ENCODE assay signal across 26 cellular contexts in genomic region chr17:66437466-66438026, GRCh38.
DNase-seq lines count a peak whose midpoint lies in the region; ATAC-seq and FAIRE-seq lines count a peak whose summit lies in the region.
"Had no signal": no experiment of that assay in that cellular context is flagged by ENCODE, and none has a peak within 500 bp of the region (broad histone marks: within the 10 kb centered on the region; RNA-seq: fewer than 3 reads in every experiment).

No MANE protein-coding gene starts in this region.

- peak overlapping the region; percentile 54 for H3K27ac Mint-ChIP-seq in activated CD8-positive, alpha-beta T cell treated with anti-CD3 and anti-CD28 coated beads, Interleukin-2, amount 10 ng/mL, durations not matched to agents 7 days and 5 days
- H3K27ac Mint-ChIP-seq: stimulated activated memory B cell treated with anti-CD40 and anti-IgM and Interleukin-4, amounts not matched to agents 10 μg/mL and 1 μg/mL and 100 μg/mL, for 72 hours; WTC11 had no signal

- H3K27me3 ChIP-seq in small intestine (ENCODE audit: control insufficient read depth in 2 of 2, insufficient read depth in 2 of 2, low read length in 2 of 2), result no peaks in the 10 kb centered on the region
- H3K27me3 ChIP-seq: dorsolateral prefrontal cortex, right lobe of liver had no signal

- DNase-seq in stimulated activated CD4-positive, alpha-beta T cell treated with anti-CD3 and anti-CD28 coated beads, Interleukin-15, amount 100 ng/mL, for 24 hours, result peak; percentile 37
- DNase-seq in stimulated activated CD4-positive, alpha-beta T cell treated with anti-CD3 and anti-CD28 coated beads, Interleukin-4, amount 100 ng/mL, for 24 hours, result no peak
- DNase-seq in Kasumi-1 (lab: John Stamatoyannopoulos, UW) (peak; percentile 43 to 55), small intestine (no peak)
- no peak for DNase-seq in activated CD8-positive, alpha-beta T cell treated with anti-CD3 and anti-CD28 coated beads, Interleukin-2, amount 10 ng/mL, durations not matched to agents 7 days and 5 days
- DNase-seq in stimulated activated CD4-positive, alpha-beta T cell treated with anti-CD3 and anti-CD28 coated beads, Interleukin-4, amount 100 ng/mL, for 4 hours, result peak; percentile 3 to 17
- DNase-seq in central memory CD4-positive, alpha-beta T cell, result no peak
- DNase-seq: activated effector memory CD4-positive, alpha-beta T cell treated with Interleukin-2 at 50 U/mL for 16 hours; anterior cingulate cortex; DMS79 treated with DMSO at 0.1 percent for 48 hours; dorsolateral prefrontal cortex; foreskin melanocyte; H7; NCI-H1417 treated with DMSO at 0.1 percent for 48 hours; NCI-H510A treated with DMSO at 0.1 percent for 48 hours; right lobe of liver had no signal

- 58 to 87% (median 82%) methylated on average over 2 to 5 of the region's 5 CpGs for WGBS in small intestine, 3 donors

- no peak overlapping the region for H3K27ac ChIP-seq in small intestine (ENCODE audit: low read depth in 1 of 2, low read length in 1 of 2)
- H3K27ac ChIP-seq: HL-60, right lobe of liver, RWPE1, SK-N-MC had no signal

- peaks cover 31% of the 10 kb centered on the region for H3K4me1 Mint-ChIP-seq in activated CD8-positive, alpha-beta T cell treated with anti-CD3 and anti-CD28 coated beads, Interleukin-2, amount 10 ng/mL, durations not matched to agents 7 days and 5 days (ENCODE audit: low read depth)

- no peak for ATAC-seq in activated CD8-positive, alpha-beta T cell treated with anti-CD3 and anti-CD28 coated beads, Interleukin-2, amount 10 ng/mL, durations not matched to agents 7 days and 5 days
- no peak for ATAC-seq in GM21515 (IDR thresholded peaks at IDR 0.05; ENCODE audit: unreplicated experiment)
- ATAC-seq: stimulated activated memory B cell treated with anti-CD40 and anti-IgM and Interleukin-4, amounts not matched to agents 10 μg/mL and 1 μg/mL and 100 μg/mL, for 72 hours; WTC11 had no signal

- H3K4me3 ChIP-seq in small intestine (ENCODE audit: low read depth in 1 of 2, low read length in 2 of 2), result no peak overlapping the region
- H3K4me3 ChIP-seq: dorsolateral prefrontal cortex, right lobe of liver, SK-N-MC had no signal

- H3K4me1 ChIP-seq in small intestine (ENCODE audit: control insufficient read depth in 2 of 2, insufficient read depth in 1 of 2, low read depth in 1 of 2, low read length in 1 of 2), result peaks cover 2% of the 10 kb centered on the region in 2 donors
- H3K4me1 ChIP-seq: right lobe of liver had no signal

- POLR2A ChIA-PET in activated CD8-positive, alpha-beta T cell treated with anti-CD3 and anti-CD28 coated beads, Interleukin-2, amount 10 ng/mL, durations not matched to agents 7 days and 5 days (lab: Charles Lee), result no interaction called here

- no peaks in the 10 kb centered on the region for H3K9me3 ChIP-seq in small intestine (ENCODE audit: control insufficient read depth, low read depth)
- H3K9me3 ChIP-seq: right lobe of liver had no signal

- H3K4me3 Mint-ChIP-seq in activated CD8-positive, alpha-beta T cell treated with anti-CD3 and anti-CD28 coated beads, Interleukin-2, amount 10 ng/mL, durations not matched to agents 7 days and 5 days, result peak overlapping the region; percentile 2
- H3K4me3 Mint-ChIP-seq: central memory CD8-positive, alpha-beta T cell; neural crest cell; stimulated activated memory B cell treated with anti-CD40 and anti-IgM and Interleukin-4, amounts not matched to agents 10 μg/mL and 1 μg/mL and 100 μg/mL, for 72 hours; WTC11 had no signal

- H3K36me3 Mint-ChIP-seq in activated CD8-positive, alpha-beta T cell treated with anti-CD3 and anti-CD28 coated beads, Interleukin-2, amount 10 ng/mL, durations not matched to agents 7 days and 5 days (ENCODE audit: low read depth), result peaks cover 29% of the 10 kb centered on the region
- H3K36me3 Mint-ChIP-seq: stimulated activated memory B cell treated with anti-CD40 and anti-IgM and Interleukin-4, amounts not matched to agents 10 μg/mL and 1 μg/mL and 100 μg/mL, for 72 hours; WTC11 had no signal

- H3K36me3 ChIP-seq in small intestine (ENCODE audit: control insufficient read depth in 2 of 2, insufficient read depth in 2 of 2, low read length in 2 of 2), result no peaks in the 10 kb centered on the region
- H3K36me3 ChIP-seq: right lobe of liver had no signal

- no peaks in the 10 kb centered on the region for H3K9me3 Mint-ChIP-seq in activated CD8-positive, alpha-beta T cell treated with anti-CD3 and anti-CD28 coated beads, Interleukin-2, amount 10 ng/mL, durations not matched to agents 7 days and 5 days (ENCODE audit: insufficient read depth)
- H3K9me3 Mint-ChIP-seq: central memory CD8-positive, alpha-beta T cell; neural crest cell; stimulated activated memory B cell treated with anti-CD40 and anti-IgM and Interleukin-4, amounts not matched to agents 10 μg/mL and 1 μg/mL and 100 μg/mL, for 72 hours; WTC11 had no signal

- FAIRE-seq in small intestine (lab: Jason Lieb, UNC), result no peak
- FAIRE-seq: GM12891, islet of Langerhans had no signal

- H3K27me3 Mint-ChIP-seq in activated CD8-positive, alpha-beta T cell treated with anti-CD3 and anti-CD28 coated beads, Interleukin-2, amount 10 ng/mL, durations not matched to agents 7 days and 5 days (ENCODE audit: low read depth), result no peaks in the 10 kb centered on the region
- H3K27me3 Mint-ChIP-seq: central memory CD8-positive, alpha-beta T cell; stimulated activated memory B cell treated with anti-CD40 and anti-IgM and Interleukin-4, amounts not matched to agents 10 μg/mL and 1 μg/mL and 100 μg/mL, for 72 hours had no signal

- CTCF ChIA-PET in activated CD8-positive, alpha-beta T cell treated with anti-CD3 and anti-CD28 coated beads, Interleukin-2, amount 10 ng/mL, durations not matched to agents 7 days and 5 days (lab: Charles Lee), result interaction anchor here (1.5 kb wide), 1 partner anchor 113 kb away, joined by 3 read pairs; no protein-coding TSS in a partner anchor

Comparison
In these comparisons a context has a peak if more than half of its experiments do, and no peak if none do; other contexts are left out.
1. DNase-seq: peak in stimulated activated CD4-positive, alpha-beta T cell treated with anti-CD3 and anti-CD28 coated beads, Interleukin-15, amount 100 ng/mL, for 24 hours (single experiment), Kasumi-1 (2 of 2) and stimulated activated CD4-positive, alpha-beta T cell treated with anti-CD3 and anti-CD28 coated beads, Interleukin-4, amount 100 ng/mL, for 4 hours (2 of 2); none in stimulated activated CD4-positive, alpha-beta T cell treated with anti-CD3 and anti-CD28 coated beads, Interleukin-4, amount 100 ng/mL, for 24 hours (single experiment), activated CD8-positive, alpha-beta T cell treated with anti-CD3 and anti-CD28 coated beads, Interleukin-2, amount 10 ng/mL, durations not matched to agents 7 days and 5 days (single experiment), central memory CD4-positive, alpha-beta T cell (single experiment) and small intestine (single experiment).